8 cellular contexts compared by ENCODE assay signal in genomic region chr4:89254847-89255246, GRCh38. TPM values are rescaled to one million over a fixed set of nuclear protein-coding genes. Genes with fewer than 3 reads are reported as not detected.
A peak's percentile ranks its signal among the peaks of the same experiment; 100 is the strongest.
DNase-seq lines count a peak whose midpoint lies in the region; ATAC-seq and TF ChIP-seq lines count a peak whose summit lies in the region.

No MANE protein-coding gene starts in this region.

- WGBS in hepatocyte (ENCODE audit: low lambda C conversion rate, missing lambda C conversion rate): 9% methylated on average over 3 of the region's 3 CpGs

- ATAC-seq in GM21529 (IDR thresholded peaks at IDR 0.05; ENCODE audit: unreplicated experiment): peak; percentile 84
- ATAC-seq in activated T-helper 17 cell treated with anti-CD3 and anti-CD28 coated beads, Interleukin-2, amount 50 U/mL, for 72 hours (replicated peaks): peak; percentile 66

- H3K4me3 ChIP-seq in OCI-LY1 (ENCODE audit: low read depth, low read length, poor library complexity, severe bottlenecking) (no peak overlapping the region), hepatocyte (no peak overlapping the region)

- peak overlapping the region; percentile 93 for H3K27ac Mint-ChIP-seq in activated T-helper 17 cell treated with anti-CD3 and anti-CD28 coated beads, Interleukin-2, amount 50 U/mL, for 72 hours

- H3K9me2 ChIP-seq in OCI-LY1 (ENCODE audit: low read depth, low read length): no peaks in the 10 kb centered on the region
- H3K9me2 ChIP-seq in hepatocyte (replicated peaks; ENCODE audit: insufficient read depth): no peaks in the 10 kb centered on the region

- H4K20me1 ChIP-seq in OCI-LY1 (ENCODE audit: insufficient read depth, low read length) (no peaks in the 10 kb centered on the region), hepatocyte (ENCODE audit: insufficient read depth, poor library complexity, severe bottlenecking) (no peaks in the 10 kb centered on the region)

- H3K27me3 Mint-ChIP-seq in activated T-helper 17 cell treated with anti-CD3 and anti-CD28 coated beads, Interleukin-2, amount 50 U/mL, for 72 hours: no peaks in the 10 kb centered on the region

- H3F3A ChIP-seq in OCI-LY1 (ENCODE audit: insufficient read depth, low read length): no peaks in the 10 kb centered on the region

- H2AFZ ChIP-seq in OCI-LY1 (ENCODE audit: low read length): no peak overlapping the region
- no peak overlapping the region for H2AFZ ChIP-seq in hepatocyte

- peak; percentile 60 for DNase-seq in D341Med (ENCODE audit: low spot score)
- DNase-seq in hepatocyte (ENCODE audit: low spot score): peak; percentile 45
- DNase-seq in stimulated activated CD4-positive, alpha-beta T cell treated with anti-CD3 and anti-CD28 coated beads, TNF-alpha, amount 100 ng/mL, for 48 hours (ENCODE audit: low read depth in 3 of 3): peak; percentile 5 to 39 (median 20)
- no peak for DNase-seq in NCI-H2029 treated with DMSO at 0.1 percent for 48 hours (lab: John Stamatoyannopoulos, UW)
- no peak for DNase-seq in NCI-H1930 (lab: John Stamatoyannopoulos, UW)

- H3K9me3 ChIP-seq in OCI-LY1 (ENCODE audit: low read length) (no peaks in the 10 kb centered on the region), hepatocyte (ENCODE audit: low read depth) (no peaks in the 10 kb centered on the region)

- H3K36me3 Mint-ChIP-seq in activated T-helper 17 cell treated with anti-CD3 and anti-CD28 coated beads, Interleukin-2, amount 50 U/mL, for 72 hours (ENCODE audit: low read depth): peaks cover 31% of the 10 kb centered on the region

- H3K4me3 Mint-ChIP-seq in activated T-helper 17 cell treated with anti-CD3 and anti-CD28 coated beads, Interleukin-2, amount 50 U/mL, for 72 hours: peak overlapping the region; percentile 74

- peaks cover 36% of the 10 kb centered on the region for H3K4me1 ChIP-seq in OCI-LY1 (ENCODE audit: insufficient read depth, low read length, severe bottlenecking)
- H3K4me1 ChIP-seq in hepatocyte (ENCODE audit: insufficient read depth): no peaks in the 10 kb centered on the region

- H3K4me1 Mint-ChIP-seq in activated T-helper 17 cell treated with anti-CD3 and anti-CD28 coated beads, Interleukin-2, amount 50 U/mL, for 72 hours: peaks cover 71% of the 10 kb centered on the region

- TF ChIP-seq CTCF in OCI-LY1 (IDR thresholded peaks at IDR 0.05; ENCODE audit: low read length) (peak; percentile 90), hepatocyte (IDR thresholded peaks at IDR 0.05; ENCODE audit: poor library complexity) (peak; percentile 60)

- no peaks in the 10 kb centered on the region for H3K9me3 Mint-ChIP-seq in activated T-helper 17 cell treated with anti-CD3 and anti-CD28 coated beads, Interleukin-2, amount 50 U/mL, for 72 hours

- no peak overlapping the region for H3K9ac ChIP-seq in OCI-LY1 (ENCODE audit: low read length)

- H3K27me3 ChIP-seq in OCI-LY1 (ENCODE audit: insufficient read depth, low read length) (no peaks in the 10 kb centered on the region), hepatocyte (no peaks in the 10 kb centered on the region)

- no peak overlapping the region for H3K27ac ChIP-seq in OCI-LY1 (ENCODE audit: low read depth, low read length, poor library complexity, severe bottlenecking)
- H3K27ac ChIP-seq in hepatocyte: no peak overlapping the region

- no peaks in the 10 kb centered on the region for H3K36me3 ChIP-seq in OCI-LY1 (ENCODE audit: insufficient read depth, low read length)
- no peaks in the 10 kb centered on the region for H3K36me3 ChIP-seq in hepatocyte (replicated peaks; ENCODE audit: insufficient read depth, low read depth)

- no peaks in the 10 kb centered on the region for H3K79me2 ChIP-seq in OCI-LY1 (ENCODE audit: insufficient read depth, low read length)
- no peaks in the 10 kb centered on the region for H3K79me2 ChIP-seq in hepatocyte

- H3K4me2 ChIP-seq in OCI-LY1 (ENCODE audit: low read length) (no peak overlapping the region), hepatocyte (no peak overlapping the region)

RNA-seq across cellular contexts. Expression of gene GPRIN3, which starts 52.8 kb away (rescaled TPM):
- 10 to 100 TPM; 43.5 to 69.7 TPM for total RNA-seq in activated T-helper 17 cell treated with anti-CD3 and anti-CD28 coated beads, Interleukin-2, amount 50 U/mL, for 72 hours
- total RNA-seq in hepatocyte: 2.6 and 3.0 TPM in 2 replicates
- polyA plus RNA-seq in hepatocyte: 0.60 and 0.64 TPM in 2 replicates

Comparison
In these comparisons a context has a peak if more than half of its experiments do, and no peak if none do; other contexts are left out.
1. DNase-seq: peak in D341Med (single experiment), hepatocyte (single experiment) and stimulated activated CD4-positive, alpha-beta T cell treated with anti-CD3 and anti-CD28 coated beads, TNF-alpha, amount 100 ng/mL, for 48 hours (3 of 3); none in NCI-H2029 treated with DMSO at 0.1 percent for 48 hours (single experiment) and NCI-H1930 (0 of 2).
2. RNA of gene GPRIN3, which starts 52.8 kb away (total RNA-seq): 43.5 to 69.7 TPM in activated T-helper 17 cell treated with anti-CD3 and anti-CD28 coated beads, Interleukin-2, amount 50 U/mL, for 72 hours; 2.6 to 3.0 TPM in hepatocyte; every median in the first group is over 10 times any median in the second.